Comparison of ENCODE assay signal across 1 cellular context in genomic region chr11:114211444-114212122, GRCh38.
TF ChIP-seq lines count a peak whose summit lies in the region.

No MANE protein-coding gene starts in this region.

TF ChIP-seq in GM23338, 12 proteins besides CTCF, POLR2A, EP300 and RAD21 (continued from another document):
- no peak for TF ChIP-seq ZNF462 (CRISPR knock-in tag; IDR thresholded peaks at IDR 0.05)
- no peak for TF ChIP-seq CREB1 (CRISPR knock-in tag; IDR thresholded peaks at IDR 0.05; ENCODE audit: low read depth)
- no peak for TF ChIP-seq ETS1 (IDR thresholded peaks at IDR 0.05)
- TF ChIP-seq JUNB (IDR thresholded peaks at IDR 0.05; ENCODE audit: unreplicated experiment): no peak
- no peak for TF ChIP-seq EZH2phosphoT487 (IDR thresholded peaks at IDR 0.05; ENCODE audit: unreplicated experiment)
- TF ChIP-seq EZH2 (IDR thresholded peaks at IDR 0.05; ENCODE audit: low read depth, unreplicated experiment): no peak
- no peak for TF ChIP-seq STAT1 (IDR thresholded peaks at IDR 0.05; ENCODE audit: unreplicated experiment)
- no peak for TF ChIP-seq ZNF331 (CRISPR knock-in tag; IDR thresholded peaks at IDR 0.05; ENCODE audit: low read depth)
- TF ChIP-seq NANOG (IDR thresholded peaks at IDR 0.05; ENCODE audit: borderline replicate concordance): no peak
